Comparison of ENCODE assay signal across 1 cellular context in genomic region chr7:21617916-21618390, GRCh38.
TF ChIP-seq lines count a peak whose summit lies in the region.

No MANE protein-coding gene starts in this region.

TF ChIP-seq in SK-N-SH, 30 proteins besides CTCF, POLR2A, EP300 and RAD21 (continued from another document):
- TF ChIP-seq TAF1 (IDR thresholded peaks at IDR 0.05; ENCODE audit: borderline replicate concordance, low read depth, low read length) (no peak), GABPA (IDR thresholded peaks at IDR 0.05; ENCODE audit: low read depth) (no peak), MXI1 (IDR thresholded peaks at IDR 0.05; ENCODE audit: low read depth, low read length) (no peak), SMC3 (IDR thresholded peaks at IDR 0.05; ENCODE audit: low read depth, low read length) (no peak), GATA2 (CRISPR knock-in tag; IDR thresholded peaks at IDR 0.05) (no peak), NFIC (IDR thresholded peaks at IDR 0.05; ENCODE audit: borderline replicate concordance) (peak; percentile 38; the same call in 1 of the 2 replicates)
TF ChIP-seq in SK-N-SH: peak in this region for 4.
